ENCODE assay signal across 8 cellular contexts in the genomic region with DNA sequence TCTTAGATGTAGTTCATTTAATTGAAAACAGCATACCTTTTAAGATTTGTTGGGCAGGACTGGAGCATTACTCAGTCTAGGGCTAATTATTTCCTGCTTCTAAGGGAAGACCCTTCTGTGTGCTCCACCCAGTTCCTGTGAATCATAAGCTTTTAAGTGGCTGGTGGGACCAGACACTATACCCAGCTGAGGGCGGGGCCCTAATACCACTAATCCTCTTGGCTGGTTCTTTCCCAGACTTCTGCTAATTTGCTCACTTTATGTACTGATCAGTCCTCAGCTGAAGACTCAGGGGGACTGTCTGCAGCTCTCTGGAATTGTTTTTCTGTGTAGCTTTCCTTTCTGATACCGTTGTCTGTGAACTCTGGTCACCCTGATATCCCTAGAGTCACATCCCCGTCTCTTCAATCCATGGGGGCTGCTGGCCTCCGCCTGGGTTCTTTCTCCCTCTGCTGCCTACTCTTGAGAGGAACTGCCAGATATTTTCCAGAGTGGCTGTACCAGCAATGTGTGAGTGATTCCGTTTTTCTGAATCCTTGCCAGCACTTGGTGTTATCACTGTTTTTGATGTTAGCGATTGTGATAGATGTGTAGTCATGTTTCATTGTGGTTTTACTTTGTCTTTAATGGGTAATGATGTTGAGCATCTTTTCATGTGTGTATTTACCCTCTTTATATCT. TPM values are rescaled to one million over a fixed set of nuclear protein-coding genes. Genes with fewer than 3 reads are reported as not detected.
A peak's percentile ranks its signal among the peaks of the same experiment; 100 is the strongest.
DNase-seq lines count a peak whose midpoint lies in the region; ATAC-seq and TF ChIP-seq lines count a peak whose summit lies in the region.

No MANE protein-coding gene starts in this region.

- TF ChIP-seq CTCF in endothelial cell (IDR thresholded peaks at IDR 0.05; ENCODE audit: unreplicated experiment) (no peak), tibial nerve (IDR thresholded peaks at IDR 0.05) (no peak)

- POLR2A ChIA-PET in activated CD4-positive, alpha-beta T cell treated with anti-CD3 and anti-CD28 coated beads, Interleukin-2, amount 10 ng/mL, durations not matched to agents 7 days and 5 days (lab: Charles Lee), result no interaction called here

- peaks cover 0 to 99% (median 11%) of the 10 kb centered on the region in 3 donors for H3K36me3 ChIP-seq in tibial nerve

- no peaks in the 10 kb centered on the region for H3K9me3 ChIP-seq in tibial nerve

- ATAC-seq in GM19463 (IDR thresholded peaks at IDR 0.05; ENCODE audit: unreplicated experiment), result no peak

- in situ Hi-C loops in ACHN (cut with HindIII; ENCODE audit: low pct_ligation_motif_present, low pct_unique_long_range_greater_than_20kb, low sequenced_read_pairs), result no loop called here

- peaks cover 3% of the 10 kb centered on the region for H3K9me3 Mint-ChIP-seq in activated CD4-positive, alpha-beta T cell treated with anti-CD3 and anti-CD28 coated beads, Interleukin-2, amount 10 ng/mL, durations not matched to agents 7 days and 5 days
- no peaks in the 10 kb centered on the region for H3K9me3 Mint-ChIP-seq in endothelial cell (ENCODE audit: unreplicated experiment)

- no peaks in the 10 kb centered on the region for H3K27me3 Mint-ChIP-seq in activated CD4-positive, alpha-beta T cell treated with anti-CD3 and anti-CD28 coated beads, Interleukin-2, amount 10 ng/mL, durations not matched to agents 7 days and 5 days
- H3K27me3 Mint-ChIP-seq in endothelial cell (ENCODE audit: unreplicated experiment), result no peaks in the 10 kb centered on the region

- no peak for TF ChIP-seq POLR2A in tibial nerve (IDR thresholded peaks at IDR 0.05)

- peak overlapping the region in 1 of 4 donors; percentile 26 for H3K27ac ChIP-seq in tibial nerve

- CTCF ChIA-PET in activated CD4-positive, alpha-beta T cell treated with anti-CD3 and anti-CD28 coated beads, Interleukin-2, amount 10 ng/mL, durations not matched to agents 7 days and 5 days (lab: Charles Lee), result interaction anchor here (0.6 to 0.8 kb wide), 2 partner anchors 34 to 1437 kb away, joined by 3 to 5 read pairs; no protein-coding TSS in a partner anchor

- peak overlapping the region; percentile 18 for H3K4me3 ChIP-seq in skeletal muscle cell (ENCODE audit: low read depth, low read length)
- no peak overlapping the region for H3K4me3 ChIP-seq in tibial nerve

- no peaks in the 10 kb centered on the region for H3K27me3 ChIP-seq in tibial nerve

- H3K27ac Mint-ChIP-seq in activated CD4-positive, alpha-beta T cell treated with anti-CD3 and anti-CD28 coated beads, Interleukin-2, amount 10 ng/mL, durations not matched to agents 7 days and 5 days, result peak overlapping the region; percentile 83
- no peak overlapping the region for H3K27ac Mint-ChIP-seq in endothelial cell (ENCODE audit: unreplicated experiment)

- peak overlapping the region; percentile 35 for H3K4me3 Mint-ChIP-seq in activated CD4-positive, alpha-beta T cell treated with anti-CD3 and anti-CD28 coated beads, Interleukin-2, amount 10 ng/mL, durations not matched to agents 7 days and 5 days
- peak overlapping the region; percentile 18 for H3K4me3 Mint-ChIP-seq in endothelial cell (ENCODE audit: unreplicated experiment)

- peak; percentile 89 for DNase-seq in ACHN
- peak; percentile 90 for DNase-seq in M059J (ENCODE audit: low read depth)
- DNase-seq in activated CD4-positive, alpha-beta T cell treated with anti-CD3 and anti-CD28 coated beads, Interleukin-2, amount 10 ng/mL, durations not matched to agents 7 days and 5 days, result peak; percentile 24
- no peak for DNase-seq in endothelial cell (ENCODE audit: low spot score)
- peak; percentile 52 for DNase-seq in skeletal muscle cell (ENCODE audit: low read depth)
- no peak for DNase-seq in SK-N-DZ (ENCODE audit: low spot score)
- DNase-seq in tibial nerve (ENCODE audit: low spot score in 2 of 2), result no peak

- TF ChIP-seq EP300 in tibial nerve (IDR thresholded peaks at IDR 0.05), result no peak

- peaks cover 30% of the 10 kb centered on the region for H3K4me1 Mint-ChIP-seq in activated CD4-positive, alpha-beta T cell treated with anti-CD3 and anti-CD28 coated beads, Interleukin-2, amount 10 ng/mL, durations not matched to agents 7 days and 5 days
- H3K4me1 Mint-ChIP-seq in endothelial cell (ENCODE audit: unreplicated experiment), result peaks cover 4% of the 10 kb centered on the region

- H3K4me1 ChIP-seq in tibial nerve, result peaks cover 0 to 7% (median 0%) of the 10 kb centered on the region in 4 donors

- 63 to 72% methylated on average over 6 of the region's 6 CpGs for WGBS in tibial nerve, 2 donors

- H3K36me3 Mint-ChIP-seq in activated CD4-positive, alpha-beta T cell treated with anti-CD3 and anti-CD28 coated beads, Interleukin-2, amount 10 ng/mL, durations not matched to agents 7 days and 5 days (ENCODE audit: low read depth), result peaks cover 46% of the 10 kb centered on the region
- peaks cover 26% of the 10 kb centered on the region for H3K36me3 Mint-ChIP-seq in endothelial cell (ENCODE audit: low read depth, unreplicated experiment)

RNA-seq across cellular contexts. Expression of gene MFSD11, which starts 35.1 kb away (rescaled TPM):
- total RNA-seq in M059J (2014; rRNA removed; shearing (Covaris generic)), result 15.8 and 16.4 TPM in 2 replicates
- 10 to 100 TPM; 21.8 to 27.7 TPM for total RNA-seq in activated CD4-positive, alpha-beta T cell treated with anti-CD3 and anti-CD28 coated beads, Interleukin-2, amount 10 ng/mL, durations not matched to agents 7 days and 5 days
- total RNA-seq in endothelial cell (ENCODE audit: unreplicated experiment), result 37.3 TPM
- 33.1 and 35.2 TPM in 2 replicates for polyA plus RNA-seq in SK-N-DZ (2014; cell fraction: cytosol; rRNA removed)
- polyA plus RNA-seq in SK-N-DZ (2014; cell fraction: nucleus; rRNA removed), result 48.5 and 64.6 TPM in 2 replicates
- total RNA-seq in tibial nerve, result 10 to 100 TPM; 25.8 to 61.0 (median 37.1) TPM

RNA-seq across cellular contexts. Expression of gene SRSF2, which starts 35.9 kb away (rescaled TPM):
- total RNA-seq in M059J (2014; rRNA removed; shearing (Covaris generic)), result 225 and 289 TPM in 2 replicates
- total RNA-seq in activated CD4-positive, alpha-beta T cell treated with anti-CD3 and anti-CD28 coated beads, Interleukin-2, amount 10 ng/mL, durations not matched to agents 7 days and 5 days, result 100 to 1,000 TPM; 398 to 443 TPM
- total RNA-seq in endothelial cell (ENCODE audit: unreplicated experiment), result 215 TPM
- polyA plus RNA-seq in SK-N-DZ (2014; cell fraction: cytosol; rRNA removed), result 618 and 705 TPM in 2 replicates
- polyA plus RNA-seq in SK-N-DZ (2014; cell fraction: nucleus; rRNA removed), result 1,335 and 1,788 TPM in 2 replicates
- total RNA-seq in tibial nerve, result 100 to 1,000 TPM; 196 to 452 (median 271) TPM

RNA-seq across cellular contexts. Expression of gene METTL23, which starts 46.3 kb away (rescaled TPM):
- total RNA-seq in M059J (2014; rRNA removed; shearing (Covaris generic)), result 41.0 and 60.8 TPM in 2 replicates
- total RNA-seq in activated CD4-positive, alpha-beta T cell treated with anti-CD3 and anti-CD28 coated beads, Interleukin-2, amount 10 ng/mL, durations not matched to agents 7 days and 5 days, result 10 to 100 TPM; 33.0 to 35.7 TPM
- total RNA-seq in endothelial cell (ENCODE audit: unreplicated experiment) (30.5 TPM), tibial nerve (10 to 100 TPM; 27.8 to 50.2 (median 30.8) TPM)
- 54.4 and 64.0 TPM in 2 replicates for polyA plus RNA-seq in SK-N-DZ (2014; cell fraction: cytosol; rRNA removed)
- polyA plus RNA-seq in SK-N-DZ (2014; cell fraction: nucleus; rRNA removed), result 69.4 and 78.4 TPM in 2 replicates

RNA-seq across cellular contexts. Expression of gene JMJD6, which starts 46.6 kb away (rescaled TPM):
- total RNA-seq in M059J (2014; rRNA removed; shearing (Covaris generic)), result 28.6 and 40.5 TPM in 2 replicates
- total RNA-seq in activated CD4-positive, alpha-beta T cell treated with anti-CD3 and anti-CD28 coated beads, Interleukin-2, amount 10 ng/mL, durations not matched to agents 7 days and 5 days, result 10 to 100 TPM; 42.9 to 51.3 TPM
- total RNA-seq in endothelial cell (ENCODE audit: unreplicated experiment), result 25.6 TPM
- 31.5 and 37.4 TPM in 2 replicates for polyA plus RNA-seq in SK-N-DZ (2014; cell fraction: cytosol; rRNA removed)
- polyA plus RNA-seq in SK-N-DZ (2014; cell fraction: nucleus; rRNA removed), result 28.4 and 34.2 TPM in 2 replicates
- 10 to 100 TPM; 14.0 to 45.0 (median 34.2) TPM for total RNA-seq in tibial nerve

Comparison
In these comparisons a context has a peak if more than half of its experiments do, and no peak if none do; other contexts are left out.
1. DNase-seq: peak in ACHN (single experiment), M059J (single experiment), activated CD4-positive, alpha-beta T cell treated with anti-CD3 and anti-CD28 coated beads, Interleukin-2, amount 10 ng/mL, durations not matched to agents 7 days and 5 days (single experiment) and skeletal muscle cell (single experiment); none in endothelial cell (single experiment), SK-N-DZ (single experiment) and tibial nerve (0 of 2).